Comparison of ENCODE assay signal across 18 cellular contexts in the genomic region with DNA sequence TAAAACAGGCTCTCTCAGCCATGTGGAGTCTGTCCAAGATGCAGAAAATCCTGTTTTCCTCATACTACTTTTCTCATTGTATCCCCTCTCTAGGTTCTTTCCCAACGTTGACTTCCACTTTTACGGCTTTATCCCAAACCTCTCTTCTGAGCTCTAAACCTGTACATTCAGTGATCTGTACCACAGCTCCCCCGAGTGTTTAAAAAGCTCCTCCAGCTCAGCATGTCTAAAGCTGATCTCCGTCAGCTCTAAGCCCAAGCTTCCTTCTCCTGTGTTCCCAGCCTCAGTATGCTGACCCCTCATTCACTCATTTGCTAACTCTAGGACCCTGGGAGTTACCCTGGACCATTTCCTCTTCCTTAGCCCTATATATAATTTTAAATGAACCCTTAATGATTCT.
DNase-seq lines count a peak whose midpoint lies in the region; ATAC-seq and TF ChIP-seq lines count a peak whose summit lies in the region.
"Had no signal": no experiment of that assay in that cellular context is flagged by ENCODE, and none has a peak within 500 bp of the region (broad histone marks: within the 10 kb centered on the region; RNA-seq: fewer than 3 reads in every experiment).

No MANE protein-coding gene starts in this region.

- H3K27me3 ChIP-seq in WERI-Rb-1 (ENCODE audit: insufficient read depth, low read depth, severe bottlenecking) (peaks cover 12% of the 10 kb centered on the region), lower lobe of right lung (ENCODE audit: low read depth) (no peaks in the 10 kb centered on the region), aorta (ENCODE audit: control insufficient read depth in 1 of 2, insufficient read depth in 2 of 2, low read length in 1 of 2) (peaks cover 0 to 2% of the 10 kb centered on the region in 2 donors)
- H3K27me3 ChIP-seq: adrenal gland, stomach, upper lobe of left lung had no signal

- no peak overlapping the region for H3K27ac Mint-ChIP-seq in progenitor cell of endocrine pancreas
- H3K27ac Mint-ChIP-seq: natural killer cell treated with Interleukin-12 subunit alpha and Interleukin-12 subunit beta and Interleukin-15 and Interleukin-18, amount 100 ng/mL, for 72 hours had no signal

- H3K27me3 Mint-ChIP-seq in progenitor cell of endocrine pancreas, result peaks cover 47% of the 10 kb centered on the region
- H3K27me3 Mint-ChIP-seq: natural killer cell treated with Interleukin-12 subunit alpha and Interleukin-12 subunit beta and Interleukin-15 and Interleukin-18, amount 100 ng/mL, for 72 hours had no signal

- TF ChIP-seq CTCF in LNCAP (IDR thresholded peaks at IDR 0.05), result peak; percentile 44
- peak; percentile 45; the same call in 1 of the 2 replicates for TF ChIP-seq CTCF in WERI-Rb-1 (IDR thresholded peaks at IDR 0.05; ENCODE audit: low read depth, low read length)
- TF ChIP-seq CTCF in progenitor cell of endocrine pancreas (IDR thresholded peaks at IDR 0.05; ENCODE audit: unreplicated experiment), result peak; percentile 22
- TF ChIP-seq CTCF in lower lobe of right lung (IDR thresholded peaks at IDR 0.05), result no peak

- H3K4me1 ChIP-seq in lower lobe of right lung (no peaks in the 10 kb centered on the region), aorta (ENCODE audit: control insufficient read depth in 1 of 2, insufficient read depth in 2 of 2, low read length in 2 of 2) (no peaks in the 10 kb centered on the region)
- H3K4me1 ChIP-seq: adrenal gland, prostate gland, stomach, upper lobe of left lung had no signal

- ATAC-seq in lower lobe of right lung (no peak), aorta (ENCODE audit: low FRiP score) (no peak)
- ATAC-seq: natural killer cell treated with Interleukin-12 subunit alpha and Interleukin-12 subunit beta and Interleukin-15 and Interleukin-18, amount 100 ng/mL, for 72 hours had no signal

- H3K27ac ChIP-seq in WERI-Rb-1, result no peak overlapping the region
- no peak overlapping the region for H3K27ac ChIP-seq in lower lobe of right lung
- H3K27ac ChIP-seq in aorta (ENCODE audit: low read depth in 1 of 2, low read length in 2 of 2), result no peak overlapping the region
- H3K27ac ChIP-seq: adrenal gland, prostate gland, skin epidermis, stomach, upper lobe of left lung had no signal

- H3K9me3 Mint-ChIP-seq in progenitor cell of endocrine pancreas (ENCODE audit: low read depth), result peaks cover 5% of the 10 kb centered on the region

- H3K4me1 Mint-ChIP-seq in progenitor cell of endocrine pancreas (ENCODE audit: low read depth), result peaks cover 2% of the 10 kb centered on the region

- WGBS in aorta, 2 donors, result 23 to 27% methylated on average over 4 of the region's 4 CpGs

- intact Hi-C loops in lower lobe of right lung (cut with DNase I) (no loop called here), aorta (cut with DNase I) (no loop called here)

- DNase-seq in WERI-Rb-1 (peak; percentile 35), left kidney (ENCODE audit: low read depth, low spot score) (peak; percentile 26), progenitor cell of endocrine pancreas (ENCODE audit: low spot score, unreplicated experiment) (no peak), activated T-cell treated with anti-CD3 and anti-CD28 coated beads for 4 hours (no peak), lower lobe of right lung (no peak), aorta (no peak)
- DNase-seq: activated CD4-positive, alpha-beta T cell treated with anti-CD3 and anti-CD28 coated beads, Interleukin-2, amount 50 U/mL, for 4 hours; adrenal gland; EL; islet precursor cell; SHP77; stimulated activated CD4-positive, alpha-beta T cell treated with anti-CD3 and anti-CD28 coated beads, Interleukin-2, amount 100 ng/mL, for 48 hours; stomach; upper lobe of left lung had no signal

- no peak overlapping the region for H3K4me3 ChIP-seq in WERI-Rb-1 (ENCODE audit: low read depth, low read length)
- H3K4me3 ChIP-seq in lower lobe of right lung, result no peak overlapping the region
- no peak overlapping the region for H3K4me3 ChIP-seq in aorta (ENCODE audit: low read length in 2 of 2)
- H3K4me3 ChIP-seq: adrenal gland, prostate gland, skin epidermis, stomach, upper lobe of left lung had no signal

- no peaks in the 10 kb centered on the region for H3K36me3 Mint-ChIP-seq in progenitor cell of endocrine pancreas (ENCODE audit: insufficient read depth)

- H3K9me3 ChIP-seq in WERI-Rb-1 (ENCODE audit: severe bottlenecking), result no peaks in the 10 kb centered on the region
- no peaks in the 10 kb centered on the region for H3K9me3 ChIP-seq in lower lobe of right lung
- H3K9me3 ChIP-seq in aorta (ENCODE audit: control insufficient read depth, low read length), result peaks cover 2% of the 10 kb centered on the region
- H3K9me3 ChIP-seq: adrenal gland, prostate gland, upper lobe of left lung had no signal

- no peaks in the 10 kb centered on the region for H3K36me3 ChIP-seq in WERI-Rb-1
- no peaks in the 10 kb centered on the region for H3K36me3 ChIP-seq in lower lobe of right lung
- no peaks in the 10 kb centered on the region for H3K36me3 ChIP-seq in aorta (ENCODE audit: control insufficient read depth in 1 of 2, insufficient read depth in 2 of 2, low read length in 1 of 2)
- H3K36me3 ChIP-seq: adrenal gland, prostate gland, stomach, upper lobe of left lung had no signal

- H3K4me3 Mint-ChIP-seq in progenitor cell of endocrine pancreas (ENCODE audit: low read depth), result no peak overlapping the region
- H3K4me3 Mint-ChIP-seq: natural killer cell treated with Interleukin-12 subunit alpha and Interleukin-12 subunit beta and Interleukin-15 and Interleukin-18, amount 100 ng/mL, for 72 hours had no signal

Comparison
In these comparisons a context has a peak if more than half of its experiments do, and no peak if none do; other contexts are left out.
1. DNase-seq: peak in WERI-Rb-1 (single experiment) and left kidney (single experiment); none in progenitor cell of endocrine pancreas (single experiment), activated T-cell treated with anti-CD3 and anti-CD28 coated beads for 4 hours (single experiment), lower lobe of right lung (single experiment) and aorta (0 of 2).